ENCODE assay signal across 25 cellular contexts in genomic region chr14:72567226-72567625, GRCh38.
"Had no signal": no experiment of that assay in that cellular context is flagged by ENCODE, and none has a peak within 500 bp of the region (broad histone marks: within the 10 kb centered on the region; RNA-seq: fewer than 3 reads in every experiment).

No MANE protein-coding gene starts in this region.

- H3K27me3 ChIP-seq: foreskin keratinocyte, right atrium auricular region, tibial nerve, vagina had no signal

- H3K4me1 ChIP-seq: foreskin keratinocyte, lower lobe of right lung, stomach, suprapubic skin, vagina had no signal

- ATAC-seq: foreskin keratinocyte, lower lobe of right lung, mucosa of descending colon, psoas muscle, WTC11 had no signal

- H3K4me1 Mint-ChIP-seq: activated naive CD4-positive, alpha-beta T cell treated with anti-CD3 and anti-CD28 coated beads, Interleukin-2, amount 50 U/mL, for 24 hours; central memory CD8-positive, alpha-beta T cell; neural crest cell; WTC11 had no signal

- H3K36me3 ChIP-seq: lower lobe of right lung, right atrium auricular region, stomach, suprapubic skin, tibial nerve, vagina had no signal

- H3K27me3 Mint-ChIP-seq: activated naive CD4-positive, alpha-beta T cell treated with anti-CD3 and anti-CD28 coated beads, Interleukin-2, amount 50 U/mL, for 24 hours; brain; naive B cell had no signal

- H3K27ac ChIP-seq: foreskin keratinocyte, lower lobe of right lung, psoas muscle, skin epidermis, stomach, suprapubic skin, tibial nerve, vagina had no signal

- H3K9me3 Mint-ChIP-seq: activated naive CD4-positive, alpha-beta T cell treated with anti-CD3 and anti-CD28 coated beads, Interleukin-2, amount 50 U/mL, for 24 hours; central memory CD8-positive, alpha-beta T cell; neural crest cell had no signal

- H3K4me3 Mint-ChIP-seq: activated naive CD4-positive, alpha-beta T cell treated with anti-CD3 and anti-CD28 coated beads, Interleukin-2, amount 50 U/mL, for 24 hours; brain; central memory CD8-positive, alpha-beta T cell; neural crest cell; WTC11 had no signal

- DNase-seq: activated CD4-positive, alpha-beta T cell treated with anti-CD3 and anti-CD28 coated beads, Interleukin-2, amount 50 U/mL, for 48 hours; activated effector memory CD4-positive, alpha-beta T cell treated with anti-CD3 and anti-CD28 coated beads, Interleukin-2, amount 50 U/mL, for 16 hours; anterior cingulate cortex; effector memory CD4-positive, alpha-beta T cell; foreskin keratinocyte; kidney; lower lobe of right lung; mesendoderm; mucosa of descending colon; naive B cell; psoas muscle; stimulated activated CD4-positive, alpha-beta T cell treated with anti-CD3 and anti-CD28 coated beads, Interleukin-1b, Interleukin-23, amount 100 ng/mL, for 48 hours; stomach had no signal

- H3K4me3 ChIP-seq: lower lobe of right lung, mucosa of descending colon, psoas muscle, right atrium auricular region, skin epidermis, stomach, suprapubic skin, tibial nerve, vagina had no signal

- H3K36me3 Mint-ChIP-seq: activated naive CD4-positive, alpha-beta T cell treated with anti-CD3 and anti-CD28 coated beads, Interleukin-2, amount 50 U/mL, for 24 hours; brain; WTC11 had no signal

- H3K9me3 ChIP-seq: lower lobe of right lung, mucosa of descending colon, psoas muscle, right atrium auricular region, stomach, suprapubic skin, vagina had no signal

- H3K27ac Mint-ChIP-seq: activated naive CD4-positive, alpha-beta T cell treated with anti-CD3 and anti-CD28 coated beads, Interleukin-2, amount 50 U/mL, for 24 hours; WTC11 had no signal

- FAIRE-seq: colon, kidney, TTC549 had no signal
